In genomic region chr1:101257500-101258325, GRCh38 we compare ENCODE assay signal across 8 cellular contexts. TPM values are rescaled to one million over a fixed set of nuclear protein-coding genes. Genes with fewer than 3 reads are reported as not detected.
A peak's percentile ranks its signal among the peaks of the same experiment; 100 is the strongest.
DNase-seq lines count a peak whose midpoint lies in the region; ATAC-seq and TF ChIP-seq lines count a peak whose summit lies in the region.

No MANE protein-coding gene starts in this region.

- POLR2A ChIA-PET in RWPE1 (lab: Yijun Ruan, JAX; ENCODE audit: low non-redundant PET): no interaction called here

- H3K27ac ChIP-seq in left lung (peak overlapping the region in 1 of 2 donors; percentile 33), RWPE1 (no peak overlapping the region)

- TF ChIP-seq CTCF in left lung (IDR thresholded peaks at IDR 0.05): no peak
- no peak for TF ChIP-seq CTCF in RWPE1 (conservative IDR thresholded peaks at IDR 0.05; ENCODE audit: low read depth)
- no peak for TF ChIP-seq CTCF in omental fat pad (IDR thresholded peaks at IDR 0.05)

- H3K36me3 ChIP-seq in left lung: no peaks in the 10 kb centered on the region

- intact Hi-C loops in left lung (cut with DNase I): no loop called here

- peak; percentile 67 for DNase-seq in CD1c-positive myeloid dendritic cell (ENCODE audit: extremely low spot score)
- peak; percentile 86 for DNase-seq in RPMI8226
- DNase-seq in left lung: peak in 1 of 2 donors; percentile 47
- no peak for DNase-seq in RWPE1 (ENCODE audit: low spot score)
- DNase-seq in activated naive CD4-positive, alpha-beta T cell treated with anti-CD3 and anti-CD28 coated beads, Interleukin-2, amount 50 U/mL, for 16 hours: no peak
- no peak for DNase-seq in omental fat pad (ENCODE audit: low spot score)

- no peaks in the 10 kb centered on the region for H3K27me3 ChIP-seq in left lung

- CTCF ChIA-PET in RWPE1 (lab: Yijun Ruan, JAX): interaction anchor here (0.7 kb wide), 1 partner anchor 283 kb away, joined by 3 read pairs; no protein-coding TSS in a partner anchor

- no peak overlapping the region for H3K4me3 ChIP-seq in left lung

- peaks cover 5 to 48% of the 10 kb centered on the region in 2 donors for H3K4me1 ChIP-seq in left lung

- H3K9me3 ChIP-seq in left lung: no peaks in the 10 kb centered on the region

- peak; percentile 71 for ATAC-seq in GM19035 (IDR thresholded peaks at IDR 0.05; ENCODE audit: unreplicated experiment)
- ATAC-seq in HG03097 (IDR thresholded peaks at IDR 0.05; ENCODE audit: low FRiP score, unreplicated experiment): peak; percentile 74
- ATAC-seq in left lung: peak; percentile 48
- no peak for ATAC-seq in omental fat pad (ENCODE audit: low FRiP score)

RNA-seq across cellular contexts. Expression of gene S1PR1, which starts 20.9 kb away (rescaled TPM):
- total RNA-seq in left lung (10 to 100 TPM; 35.5 to 89.3 TPM), omental fat pad (100 to 1,000 TPM in 3 of 4 donors, 10 to 100 TPM in 1; 44.3 to 236 (median 161) TPM)

Comparison
In these comparisons a context has a peak if more than half of its experiments do, and no peak if none do; other contexts are left out.
1. DNase-seq: peak in CD1c-positive myeloid dendritic cell (single experiment) and RPMI8226 (single experiment); none in RWPE1 (single experiment), activated naive CD4-positive, alpha-beta T cell treated with anti-CD3 and anti-CD28 coated beads, Interleukin-2, amount 50 U/mL, for 16 hours (single experiment) and omental fat pad (single experiment).